15 cellular contexts compared by ENCODE assay signal in genomic region chr18:79406708-79407107, GRCh38. TPM values are rescaled to one million over a fixed set of nuclear protein-coding genes. Genes with fewer than 3 reads are reported as not detected.
DNase-seq lines count a peak whose midpoint lies in the region; ATAC-seq, FAIRE-seq and TF ChIP-seq lines count a peak whose summit lies in the region.
"Had no signal": no experiment of that assay in that cellular context is flagged by ENCODE, and none has a peak within 500 bp of the region (broad histone marks: within the 10 kb centered on the region; RNA-seq: fewer than 3 reads in every experiment).

No MANE protein-coding gene starts in this region.

- peaks cover 32% of the 10 kb centered on the region for H3K36me3 Mint-ChIP-seq in dendritic cell treated with granulocyte-macrophage colony-stimulating factor and Interleukin-4, amounts not matched to agents 40 ng/mL and 50 ng/mL, for 4 days (ENCODE audit: low read depth)
- no peaks in the 10 kb centered on the region for H3K36me3 Mint-ChIP-seq in natural killer cell treated with Interleukin-12 subunit alpha and Interleukin-12 subunit beta and Interleukin-15 and Interleukin-18, amount 100 ng/mL, for 72 hours

- CTCF ChIA-PET in HepG2 (lab: Yijun Ruan, JAX; ENCODE audit: low intra/inter-chr PET ratio, low total read pairs) (no interaction called here), GM10248 (lab: Yijun Ruan, JAX) (interaction anchor here (1.2 to 1.9 kb wide), 4 partner anchors 13 to 122 kb away, joined by 3 to 7 read pairs (median 4); no protein-coding TSS in a partner anchor)

- no peaks in the 10 kb centered on the region for H3K9me3 ChIP-seq in right lobe of liver
- no peaks in the 10 kb centered on the region for H3K9me3 ChIP-seq in HepG2 (ENCODE audit: low read length)

- H3K4me3 ChIP-seq in right lobe of liver (no peak overlapping the region), HepG2 (replicated peaks in 1 of 3; ENCODE audit: insufficient read depth in 1 of 3, low read depth in 2 of 3, low read length in 3 of 3) (no peak overlapping the region), foreskin fibroblast (ENCODE audit: low read depth in 1 of 2, low read length in 2 of 2) (no peak overlapping the region)

- no peaks in the 10 kb centered on the region; the same call in 1 of the 2 replicates for H4K20me1 ChIP-seq in HepG2 (ENCODE audit: insufficient read depth, low read length)

- 80% methylated on average over 2 of the region's 30 CpGs for WGBS in right lobe of liver (ENCODE audit: insufficient coverage, low coverage, low lambda C conversion rate, missing lambda C conversion rate)
- 52% methylated on average over 5 of the region's 30 CpGs for WGBS in HepG2 (ENCODE audit: low lambda C conversion rate)

- no peaks in the 10 kb centered on the region for H3K27me3 Mint-ChIP-seq in dendritic cell treated with granulocyte-macrophage colony-stimulating factor and Interleukin-4, amounts not matched to agents 40 ng/mL and 50 ng/mL, for 4 days
- no peaks in the 10 kb centered on the region for H3K27me3 Mint-ChIP-seq in natural killer cell treated with Interleukin-12 subunit alpha and Interleukin-12 subunit beta and Interleukin-15 and Interleukin-18, amount 100 ng/mL, for 72 hours

- H2AFZ ChIP-seq in HepG2 (ENCODE audit: low read length): no peak overlapping the region

- H3K4me3 Mint-ChIP-seq in dendritic cell treated with granulocyte-macrophage colony-stimulating factor and Interleukin-4, amounts not matched to agents 40 ng/mL and 50 ng/mL, for 4 days: no peak overlapping the region
- H3K4me3 Mint-ChIP-seq in natural killer cell treated with Interleukin-12 subunit alpha and Interleukin-12 subunit beta and Interleukin-15 and Interleukin-18, amount 100 ng/mL, for 72 hours: no peak overlapping the region

- H3K9ac ChIP-seq in HepG2 (ENCODE audit: insufficient read depth, low read depth, low read length): no peak overlapping the region

- H3K27ac ChIP-seq in right lobe of liver: peak overlapping the region in 1 of 3 donors; percentile 54
- no peak overlapping the region for H3K27ac ChIP-seq in HepG2 (ENCODE audit: extremely low read length, insufficient read depth, low read length)
- H3K27ac ChIP-seq: brain microvascular endothelial cell had no signal

- H3K36me3 ChIP-seq in right lobe of liver (no peaks in the 10 kb centered on the region), HepG2 (replicated peaks in 1 of 2; ENCODE audit: control insufficient read depth in 1 of 2, insufficient read depth in 2 of 2, low read length in 2 of 2) (no peaks in the 10 kb centered on the region)
- H3K36me3 ChIP-seq: brain microvascular endothelial cell had no signal

- ATAC-seq in right lobe of liver (no peak), HepG2 (no peak)
- ATAC-seq in natural killer cell treated with Interleukin-12 subunit alpha and Interleukin-12 subunit beta and Interleukin-15 and Interleukin-18, amount 100 ng/mL, for 72 hours: no peak

- intact Hi-C loops in right lobe of liver (cut with DNase I) (no loop called here), HepG2 (cut with micrococcal nuclease; ENCODE audit: unreplicated experiment) (no loop called here)
- intact Hi-C loops in dendritic cell treated with granulocyte-macrophage colony-stimulating factor and Interleukin-4, amounts not matched to agents 40 ng/mL and 50 ng/mL, for 4 days (cut with micrococcal nuclease): loop anchor here (5.0 kb wide), 1 partner anchor 101 kb away; no protein-coding TSS in a partner anchor

- TF ChIP-seq CTCF in right lobe of liver (IDR thresholded peaks at IDR 0.05): no peak
- no peak for TF ChIP-seq CTCF in HepG2 (CRISPR knock-in tag; IDR thresholded peaks at IDR 0.05)
- TF ChIP-seq CTCF in GM10248 (IDR thresholded peaks at IDR 0.05; ENCODE audit: control extremely low read depth, extremely low read depth, low read depth, missing control alignments): no peak
- TF ChIP-seq CTCF in foreskin fibroblast (IDR thresholded peaks at IDR 0.05; ENCODE audit: low read depth, low read length): no peak

- no peak for FAIRE-seq in HepG2 (lab: Jason Lieb, UNC)
- FAIRE-seq: endothelial cell of umbilical vein had no signal

- BruUV-seq in HepG2 (replicated peaks; lab: Mats Ljungman, UMichigan): no TSS peak

- peaks cover 54% of the 10 kb centered on the region for H3K4me1 Mint-ChIP-seq in dendritic cell treated with granulocyte-macrophage colony-stimulating factor and Interleukin-4, amounts not matched to agents 40 ng/mL and 50 ng/mL, for 4 days (ENCODE audit: low read depth)
- peaks cover 25 to 32% of the 10 kb centered on the region in 2 donors for H3K4me1 Mint-ChIP-seq in natural killer cell treated with Interleukin-12 subunit alpha and Interleukin-12 subunit beta and Interleukin-15 and Interleukin-18, amount 100 ng/mL, for 72 hours (ENCODE audit: low read depth in 2 of 2)

- POLR2A ChIA-PET in HepG2 (lab: Yijun Ruan, JAX): no interaction called here
- POLR2A ChIA-PET in GM10248 (lab: Yijun Ruan, JAX): no interaction called here

- TF ChIP-seq POLR2A in right lobe of liver (IDR thresholded peaks at IDR 0.05): no peak
- TF ChIP-seq POLR2A in HepG2 (IDR thresholded peaks at IDR 0.05; ENCODE audit: insufficient read depth in 1 of 2, low read depth in 2 of 2, low read length in 2 of 2): no peak

- no peaks in the 10 kb centered on the region for H3K4me1 ChIP-seq in right lobe of liver
- 0 out of 2 replicates have a peak, but pooled peaks cover 6% of the 10 kb centered on the region for H3K4me1 ChIP-seq in HepG2 (ENCODE audit: insufficient read depth, low read length)

- H3K9me3 Mint-ChIP-seq in dendritic cell treated with granulocyte-macrophage colony-stimulating factor and Interleukin-4, amounts not matched to agents 40 ng/mL and 50 ng/mL, for 4 days: no peaks in the 10 kb centered on the region
- H3K9me3 Mint-ChIP-seq in natural killer cell treated with Interleukin-12 subunit alpha and Interleukin-12 subunit beta and Interleukin-15 and Interleukin-18, amount 100 ng/mL, for 72 hours: no peaks in the 10 kb centered on the region

- no peaks in the 10 kb centered on the region for H3K27me3 ChIP-seq in right lobe of liver
- H3K27me3 ChIP-seq in HepG2 (ENCODE audit: control insufficient read depth in 1 of 2, insufficient read depth in 2 of 2, low read length in 2 of 2): peaks cover 12 to 48% of the 10 kb centered on the region in 2 experiments

- no peak for TF ChIP-seq EP300 in HepG2 (IDR thresholded peaks at IDR 0.05; ENCODE audit: low read depth in 2 of 2, low read length in 2 of 2)
- no peak for TF ChIP-seq EP300 in HepG2 (CRISPR knock-in tag; IDR thresholded peaks at IDR 0.05; ENCODE audit: borderline replicate concordance)

- DNase-seq in right lobe of liver (peak in 2 of 3 donors; percentile 30 to 60), HepG2 (ENCODE audit: low spot score) (no peak), GM10248 (ENCODE audit: extremely low spot score) (no peak), GM19240 (ENCODE audit: insufficient read length, low spot score) (no peak), foreskin fibroblast (no peak)
- peak; percentile 60 for DNase-seq in natural killer cell treated with Interleukin-12 subunit alpha and Interleukin-12 subunit beta and Interleukin-15 and Interleukin-18, amount 100 ng/mL, for 72 hours (ENCODE audit: low spot score)
- DNase-seq in stimulated activated CD4-positive, alpha-beta T cell treated with anti-CD3 and anti-CD28 coated beads, Interleukin-4, amount 100 ng/mL, for 24 hours: no peak
- DNase-seq: activated CD8-positive, alpha-beta memory T cell treated with anti-CD3 and anti-CD28 coated beads, Interleukin-2, amount 50 U/mL, for 4 hours; brain microvascular endothelial cell; DMS79; NCI-H2029; NCI-H774; SIG-M5 had no signal

- no peaks in the 10 kb centered on the region for H3K79me2 ChIP-seq in HepG2 (ENCODE audit: insufficient read depth, low read length)

- in situ Hi-C loops in HepG2 (cut with HindIII; ENCODE audit: extremely low pct_ligation_motif_present, low pct_unique_long_range_greater_than_20kb): no loop called here

- peak overlapping the region; percentile 95 for H3K27ac Mint-ChIP-seq in dendritic cell treated with granulocyte-macrophage colony-stimulating factor and Interleukin-4, amounts not matched to agents 40 ng/mL and 50 ng/mL, for 4 days
- H3K27ac Mint-ChIP-seq in natural killer cell treated with Interleukin-12 subunit alpha and Interleukin-12 subunit beta and Interleukin-15 and Interleukin-18, amount 100 ng/mL, for 72 hours: peak overlapping the region; percentile 98 to 99

- H3K4me2 ChIP-seq in HepG2 (ENCODE audit: low read depth, low read length): no peak overlapping the region

- no peak for TF ChIP-seq RAD21 in HepG2 (CRISPR knock-in tag; IDR thresholded peaks at IDR 0.05)

TF ChIP-seq in HepG2, 621 proteins besides CTCF, POLR2A, EP300 and RAD21 (continues in another document):
- no peak for TF ChIP-seq PHB2 (IDR thresholded peaks at IDR 0.05; ENCODE audit: partially characterized antibody)
- TF ChIP-seq EED (CRISPR knock-in tag; IDR thresholded peaks at IDR 0.05): no peak

RNA-seq across cellular contexts. Expression of gene NFATC1, which starts 11.0 kb away (rescaled TPM):
- total RNA-seq in right lobe of liver: 1 to 10 TPM in 5 of 6 experiments, under 1 TPM in 1; 1.00 to 4.3 (median 2.9) TPM
- not detected in 2 replicates for total RNA-seq in HepG2 (2016; rRNA removed; fragmentation: Illumina TruSeq; extraction: Trizol)
- not detected in 2 replicates for total RNA-seq in HepG2 (2016; cell fraction: cytosol; rRNA removed; fragmentation: Illumina TruSeq; extraction: Trizol; ENCODE audit: low read depth)
- not detected in 2 replicates for total RNA-seq in HepG2 (2016; cell fraction: insoluble cytoplasmic fraction; rRNA removed; fragmentation: Illumina TruSeq; extraction: Trizol)
- total RNA-seq in HepG2 (2016; cell fraction: membrane; rRNA removed; fragmentation: Illumina TruSeq; extraction: Trizol): not detected in 2 replicates
- total RNA-seq in HepG2 (2016; cell fraction: nucleus; rRNA removed; fragmentation: Illumina TruSeq; extraction: Trizol): not detected in 2 replicates
- 0.04 TPM in 1 of 2 replicates, not detected in the other for polyA plus RNA-seq in HepG2 (2011; rRNA removed)
- polyA plus RNA-seq in HepG2 (2011; cell fraction: cytosol; rRNA removed): 0.03 TPM in 1 of 2 replicates, not detected in the other
- polyA plus RNA-seq in HepG2 (2011; cell fraction: nucleus; rRNA removed): 0.12 and 0.23 TPM in 2 replicates
- 0.04 and 0.05 TPM in 2 replicates for polyA plus RNA-seq in HepG2 (2012)
- polyA plus RNA-seq in HepG2 (2016; cell fraction: cytosol; fragmentation: Illumina TruSeq; extraction: Trizol; ENCODE audit: low read depth): not detected in 2 replicates
- not detected in 2 replicates for polyA plus RNA-seq in HepG2 (2016; cell fraction: insoluble cytoplasmic fraction; fragmentation: Illumina TruSeq; extraction: Trizol; ENCODE audit: low read depth)
- polyA plus RNA-seq in HepG2 (2016; cell fraction: membrane; fragmentation: Illumina TruSeq; extraction: Trizol; ENCODE audit: low read depth): not detected in 2 replicates
- not detected in 2 replicates for polyA plus RNA-seq in HepG2 (2016; cell fraction: nucleus; fragmentation: Illumina TruSeq; extraction: Trizol; ENCODE audit: insufficient read depth, low read depth)
- polyA minus RNA-seq in HepG2 (2011; rRNA and poly(A)+ RNA removed; ENCODE audit: low replicate concordance): 0.42 TPM in 1 of 2 replicates, not detected in the other
- polyA minus RNA-seq in HepG2 (2011; cell fraction: cytosol; rRNA and poly(A)+ RNA removed): not detected in 2 replicates
- polyA minus RNA-seq in HepG2 (2011; cell fraction: nucleus; rRNA and poly(A)+ RNA removed): not detected in 2 replicates
- total RNA-seq in natural killer cell treated with Interleukin-12 subunit alpha and Interleukin-12 subunit beta and Interleukin-15 and Interleukin-18, amount 100 ng/mL, for 72 hours: 10 to 100 TPM; 22.3 to 34.4 TPM

Comparison
In these comparisons a context has a peak if more than half of its experiments do, and no peak if none do; other contexts are left out.
1. DNase-seq: peak in right lobe of liver (2 of 3) and natural killer cell treated with Interleukin-12 subunit alpha and Interleukin-12 subunit beta and Interleukin-15 and Interleukin-18, amount 100 ng/mL, for 72 hours (single experiment); none in HepG2 (single experiment), GM10248 (single experiment), GM19240 (single experiment), foreskin fibroblast (0 of 2) and stimulated activated CD4-positive, alpha-beta T cell treated with anti-CD3 and anti-CD28 coated beads, Interleukin-4, amount 100 ng/mL, for 24 hours (single experiment).
2. RNA of gene NFATC1, which starts 11.0 kb away (total RNA-seq): 22.3 to 34.4 TPM in natural killer cell treated with Interleukin-12 subunit alpha and Interleukin-12 subunit beta and Interleukin-15 and Interleukin-18, amount 100 ng/mL, for 72 hours; 1.00 to 4.3 TPM in right lobe of liver and not detected in HepG2; every median in the first group is over 4 times any median in the second.